ENCODE assay signal across 1 cellular context in genomic region chr17:78340183-78340955, GRCh38.
TF ChIP-seq lines count a peak whose summit lies in the region.

No MANE protein-coding gene starts in this region.

TF ChIP-seq in HEK293, 187 proteins besides CTCF, POLR2A, EP300 and RAD21 (continued from another document):
- TF ChIP-seq AEBP2 (tag by site-specific recombination; IDR thresholded peaks at IDR 0.05; ENCODE audit: borderline replicate concordance) (no peak), ZNF521 (tag by site-specific recombination; IDR thresholded peaks at IDR 0.05) (no peak), ZBTB17 (tag by site-specific recombination; IDR thresholded peaks at IDR 0.05) (no peak), ZNF704 (tag by site-specific recombination; IDR thresholded peaks at IDR 0.05) (no peak), ZBTB20 (tag by site-specific recombination; IDR thresholded peaks at IDR 0.05) (no peak), ZNF175 (tag by site-specific recombination; IDR thresholded peaks at IDR 0.05) (no peak), ZNF629 (tag by site-specific recombination; IDR thresholded peaks at IDR 0.05) (no peak)
